ENCODE assay signal across 1 cellular context in the genomic region with DNA sequence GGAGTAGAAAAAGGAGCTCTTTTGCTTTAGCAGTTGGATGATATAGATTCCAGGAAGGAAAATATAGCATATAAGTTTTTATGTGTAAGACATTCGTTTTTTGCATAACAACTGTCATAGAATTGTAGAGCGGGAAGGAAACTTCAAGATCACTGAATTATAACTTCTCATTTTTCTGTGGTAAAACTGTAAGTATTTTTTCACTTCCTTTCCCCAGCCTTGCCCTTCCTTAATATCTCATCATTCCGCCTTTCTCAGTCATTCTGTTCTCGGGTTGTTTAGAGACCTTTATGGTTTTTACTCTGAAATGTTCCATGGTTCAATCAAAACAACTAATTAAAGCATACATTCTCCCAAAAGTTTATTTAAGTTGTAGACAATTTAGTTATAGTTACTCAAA.
TF ChIP-seq lines count a peak whose summit lies in the region.

No MANE protein-coding gene starts in this region.

TF ChIP-seq in GM23338, 12 proteins besides CTCF, POLR2A, EP300 and RAD21 (continued from another document):
- TF ChIP-seq CREB1 (CRISPR knock-in tag; IDR thresholded peaks at IDR 0.05; ENCODE audit: low read depth) (no peak), ZNF331 (CRISPR knock-in tag; IDR thresholded peaks at IDR 0.05; ENCODE audit: low read depth) (no peak), POLR2AphosphoS5 (IDR thresholded peaks at IDR 0.05; ENCODE audit: low read depth) (no peak), EZH2 (IDR thresholded peaks at IDR 0.05; ENCODE audit: low read depth, unreplicated experiment) (no peak)
